ENCODE assay signal across 8 cellular contexts in the genomic region with DNA sequence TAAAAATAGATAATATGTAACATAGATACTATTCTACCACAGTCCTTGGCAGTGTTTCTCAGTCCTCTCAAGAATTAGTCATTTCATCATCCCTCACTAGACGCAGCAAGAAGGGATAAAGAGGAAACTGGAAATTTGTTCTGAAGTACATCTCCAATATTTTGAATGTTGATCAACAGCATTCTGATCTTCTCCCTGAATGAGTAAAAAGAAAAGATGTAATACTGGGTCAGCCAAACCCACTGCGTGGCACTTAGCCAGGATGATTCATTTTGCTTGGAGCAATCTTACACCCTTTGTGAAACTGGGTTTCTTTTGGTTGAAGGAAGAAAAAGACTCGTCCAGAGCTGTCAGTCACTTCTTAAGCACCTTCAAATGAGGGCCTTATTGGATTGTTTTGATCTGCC. TPM values are rescaled to one million over a fixed set of nuclear protein-coding genes. Genes with fewer than 3 reads are reported as not detected.
DNase-seq lines count a peak whose midpoint lies in the region; ATAC-seq and TF ChIP-seq lines count a peak whose summit lies in the region.

No MANE protein-coding gene starts in this region.

- ATAC-seq in GM18511 (IDR thresholded peaks at IDR 0.05; ENCODE audit: unreplicated experiment), result peak; percentile 84
- ATAC-seq in HG03354 (IDR thresholded peaks at IDR 0.05; ENCODE audit: poor library complexity, severe bottlenecking, unreplicated experiment), result peak; percentile 47
- ATAC-seq in GM21367 (IDR thresholded peaks at IDR 0.05; ENCODE audit: unreplicated experiment), result no peak
- ATAC-seq in HG03342 (IDR thresholded peaks at IDR 0.05; ENCODE audit: unreplicated experiment), result no peak
- no peak for ATAC-seq in GM21515 (IDR thresholded peaks at IDR 0.05; ENCODE audit: unreplicated experiment)

- H3K27ac ChIP-seq in sigmoid colon, result peak overlapping the region in 3 of 4 donors; percentile 42 to 55 (median 44)

- intact Hi-C loops in sigmoid colon (cut with DNase I), result no loop called here

- H3K36me3 ChIP-seq in sigmoid colon, result peaks cover 0 to 2% (median 0%) of the 10 kb centered on the region in 4 donors

- TF ChIP-seq CTCF in fibroblast of villous mesenchyme (IDR thresholded peaks at IDR 0.05; ENCODE audit: insufficient read depth, low read depth, low read length), result no peak
- no peak for TF ChIP-seq CTCF in sigmoid colon (IDR thresholded peaks at IDR 0.05)

- H3K4me3 ChIP-seq in fibroblast of villous mesenchyme (ENCODE audit: low read depth, low read length) (no peak overlapping the region), sigmoid colon (no peak overlapping the region)

- H3K9me3 ChIP-seq in sigmoid colon, result no peaks in the 10 kb centered on the region

- no peak for TF ChIP-seq POLR2A in sigmoid colon (IDR thresholded peaks at IDR 0.05)

- peaks cover 0 to 24% (median 18%) of the 10 kb centered on the region in 4 donors for H3K4me1 ChIP-seq in sigmoid colon

- H3K27me3 ChIP-seq in sigmoid colon, result no peaks in the 10 kb centered on the region

- 46 to 65% methylated on average over 3 of the region's 3 CpGs for WGBS in sigmoid colon, 2 donors

- peak; percentile 32 for DNase-seq in activated CD4-positive, CD25-positive, alpha-beta regulatory T cell treated with anti-CD3 and anti-CD28 coated beads, Interleukin-2, amount 50 U/mL, for 72 hours
- DNase-seq in fibroblast of villous mesenchyme (ENCODE audit: low read depth) (peak; percentile 91), sigmoid colon (peak; percentile 90)

- TF ChIP-seq EP300 in sigmoid colon (IDR thresholded peaks at IDR 0.05), result no peak

RNA-seq across cellular contexts. Expression of a gene that starts 54.1 kb away (rescaled TPM):
- total RNA-seq in fibroblast of villous mesenchyme, result 29.8 and 39.3 TPM in 2 replicates
- 10 to 100 TPM; 10.3 to 14.5 (median 12.2) TPM for total RNA-seq in sigmoid colon
- polyA plus RNA-seq in sigmoid colon, result 10 to 100 TPM in 1 of 3 donors, 1 to 10 TPM in 2; 2.3 to 19.8 (median 6.7) TPM

RNA-seq across cellular contexts. Expression of a gene that starts 54.2 kb away (rescaled TPM):
- total RNA-seq in fibroblast of villous mesenchyme (0.64 and 1.7 TPM in 2 replicates), sigmoid colon (1 to 10 TPM; 1.4 to 4.2 (median 2.5) TPM)
- under 1 TPM; under 0.01 to 0.55 (median 0.46) TPM for polyA plus RNA-seq in sigmoid colon

Comparison
In these comparisons a context has a peak if more than half of its experiments do, and no peak if none do; other contexts are left out.
1. ATAC-seq: peak in GM18511 (single experiment) and HG03354 (single experiment); none in GM21367 (single experiment), HG03342 (single experiment) and GM21515 (single experiment).
2. DNase-seq: peak in every context shown above with its lines; median percentile 91 in fibroblast of villous mesenchyme; 90 in sigmoid colon; 32 in activated CD4-positive, CD25-positive, alpha-beta regulatory T cell treated with anti-CD3 and anti-CD28 coated beads, Interleukin-2, amount 50 U/mL, for 72 hours.